Comparison of ENCODE assay signal across 8 cellular contexts in the genomic region with DNA sequence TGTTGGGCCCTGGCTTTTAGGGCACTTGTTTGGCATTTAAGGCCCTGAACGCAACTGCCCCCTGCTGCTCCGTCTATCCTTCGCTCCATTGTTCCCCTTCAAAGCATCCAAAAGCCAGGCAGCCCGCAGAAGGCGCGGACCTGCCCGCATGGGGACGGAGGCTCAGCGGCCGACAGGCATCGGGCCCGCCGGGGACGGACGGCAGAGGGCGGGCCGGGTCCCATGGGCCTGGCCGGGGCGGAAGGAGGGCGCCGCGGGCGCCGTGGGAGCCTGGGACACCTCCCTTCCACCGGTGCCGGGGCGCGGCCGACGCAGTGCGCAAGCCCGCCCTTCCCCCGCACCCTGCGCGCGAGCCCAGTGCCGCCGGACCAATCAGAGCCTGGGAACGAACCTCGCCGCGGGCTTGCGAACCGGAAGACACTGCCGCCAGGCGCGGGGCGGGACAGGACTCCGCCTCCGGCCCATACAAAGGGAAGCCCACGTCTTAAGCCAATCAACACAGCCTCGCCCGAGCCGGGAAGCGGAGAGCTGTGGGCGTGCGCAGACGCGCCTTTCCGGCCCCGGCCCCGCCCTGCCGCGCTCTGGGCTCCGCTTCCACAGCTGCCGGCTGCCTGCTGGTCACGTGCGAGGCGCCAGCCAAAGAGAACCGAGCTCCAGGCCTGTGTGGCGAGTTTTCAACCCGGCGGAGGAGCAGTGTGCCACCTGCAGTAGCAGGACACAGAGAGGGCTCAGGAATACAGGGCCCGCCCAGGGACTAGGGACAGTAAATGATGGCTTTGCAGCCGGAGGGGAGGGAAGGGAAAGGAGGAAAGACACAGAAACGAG. TPM values are rescaled to one million over a fixed set of nuclear protein-coding genes. Genes with fewer than 3 reads are reported as not detected.
A peak's percentile ranks its signal among the peaks of the same experiment; 100 is the strongest.
DNase-seq lines count a peak whose midpoint lies in the region; ATAC-seq, FAIRE-seq and TF ChIP-seq lines count a peak whose summit lies in the region.

No MANE protein-coding gene starts in this region.

- no peak overlapping the region for H2AFZ ChIP-seq in OCI-LY1 (ENCODE audit: low read length)
- H2AFZ ChIP-seq in endothelial cell of umbilical vein (ENCODE audit: low read depth, low read length) = no peak overlapping the region

- dilution Hi-C loops in endothelial cell of umbilical vein (cut with MboI; ENCODE audit: extremely low pct_ligation_motif_present, low sequenced_read_pairs) = no loop called here

- intact Hi-C loops in endothelial cell of umbilical vein (cut with micrococcal nuclease) = loop anchor here (1.0 kb wide), 3 partner anchors 19 to 164 kb away; a partner anchor contains a TSS

- H3K9ac ChIP-seq in OCI-LY1 (ENCODE audit: low read length) (peak overlapping the region; percentile 97), endothelial cell of umbilical vein (replicated peaks; ENCODE audit: extremely low read depth, insufficient read depth, low read length) (peak overlapping the region; percentile 96)

- H3K4me1 ChIP-seq in OCI-LY1 (ENCODE audit: insufficient read depth, low read length, severe bottlenecking) (peaks cover 55% of the 10 kb centered on the region), endothelial cell of umbilical vein (ENCODE audit: control insufficient read depth, extremely low read depth, insufficient read depth, low read length) (peaks cover 44% of the 10 kb centered on the region)

- TF ChIP-seq POLR2A in endothelial cell of umbilical vein (IDR thresholded peaks at IDR 0.05; ENCODE audit: low read depth, low read length) = no peak

- no peaks in the 10 kb centered on the region for H3K79me2 ChIP-seq in OCI-LY1 (ENCODE audit: insufficient read depth, low read length)
- H3K79me2 ChIP-seq in endothelial cell of umbilical vein (ENCODE audit: control insufficient read depth, insufficient read depth, low read length) = peaks cover 18% of the 10 kb centered on the region

- ATAC-seq in GM21526 (IDR thresholded peaks at IDR 0.05; ENCODE audit: low FRiP score, unreplicated experiment) = peak; percentile 81

- peaks cover 31% of the 10 kb centered on the region; the same call in 1 of the 2 replicates for H3K36me3 ChIP-seq in OCI-LY1 (ENCODE audit: insufficient read depth, low read length)
- H3K36me3 ChIP-seq in endothelial cell of umbilical vein (ENCODE audit: control insufficient read depth in 2 of 2, extremely low read depth in 1 of 2, insufficient read depth in 2 of 2, low read length in 2 of 2) = peaks cover 0 to 14% of the 10 kb centered on the region in 2 experiments

- H3K9me3 ChIP-seq in OCI-LY1 (ENCODE audit: low read length) (no peaks in the 10 kb centered on the region), endothelial cell of umbilical vein (replicated peaks; ENCODE audit: control insufficient read depth, insufficient read depth, low read length) (no peaks in the 10 kb centered on the region)

- no peaks in the 10 kb centered on the region for H3F3A ChIP-seq in OCI-LY1 (ENCODE audit: insufficient read depth, low read length)

- H3K4me2 ChIP-seq in OCI-LY1 (ENCODE audit: low read length) = peak overlapping the region; percentile 95
- H3K4me2 ChIP-seq in endothelial cell of umbilical vein (ENCODE audit: insufficient read depth, low read length) = peak overlapping the region; percentile 77

- DNase-seq in DMS 273 treated with DMSO at 0.1 percent for 48 hours (lab: John Stamatoyannopoulos, UW) = peak; percentile 99
- peak; percentile 97 for DNase-seq in HuH-7 (ENCODE audit: low spot score)
- DNase-seq in activated T-cell treated with anti-CD3 and anti-CD28 coated beads for 1 hour (ENCODE audit: low read depth) = peak; percentile 81
- DNase-seq in endothelial cell of umbilical vein (ENCODE audit: low read depth, low spot score) = peak; percentile 98
- DNase-seq in midbrain (lab: John Stamatoyannopoulos, UW) = peak; percentile 94
- peak; percentile 90 to 94 for DNase-seq in stimulated activated CD8-positive, alpha-beta memory T cell treated with anti-CD3 and anti-CD28 coated beads, Interleukin-15, amount 100 ng/mL, for 48 hours (ENCODE audit: low read depth in 2 of 2)

- H3K9me1 ChIP-seq in endothelial cell of umbilical vein (replicated peaks; ENCODE audit: control insufficient read depth, extremely low read depth, insufficient read depth, low read length) = no peaks in the 10 kb centered on the region

- no TSS peak for BruUV-seq in endothelial cell of umbilical vein (replicated peaks; lab: Mats Ljungman, UMichigan)

- CTCF ChIA-PET in endothelial cell of umbilical vein (lab: Charles Lee) = interaction anchor here (1.6 to 9.0 kb wide), 2 partner anchors 12 to 20 kb away, joined by 3 to 253 read pairs; a partner anchor contains a TSS

- H3K4me3 ChIP-seq in OCI-LY1 (ENCODE audit: low read depth, low read length, poor library complexity, severe bottlenecking) (peak overlapping the region; percentile 95), endothelial cell of umbilical vein (replicated peaks in 1 of 3; ENCODE audit: insufficient read depth in 1 of 3, low read depth in 1 of 3, low read length in 3 of 3) (peak overlapping the region in 2 of 3 experiments; percentile 44 to 49)

- H3K27ac ChIP-seq in OCI-LY1 (ENCODE audit: low read depth, low read length, poor library complexity, severe bottlenecking) (peak overlapping the region; percentile 100), endothelial cell of umbilical vein (ENCODE audit: insufficient read depth, low read depth, low read length) (peak overlapping the region; percentile 100)

- H3K9me2 ChIP-seq in OCI-LY1 (ENCODE audit: low read depth, low read length) = no peaks in the 10 kb centered on the region

- POLR2A ChIA-PET in endothelial cell of umbilical vein (lab: Charles Lee) = interaction anchor here (0.6 to 1.6 kb wide), 3 partner anchors 19 to 441 kb away, joined by 3 to 5 read pairs (median 4); no protein-coding TSS in a partner anchor

- TF ChIP-seq CTCF in OCI-LY1 (IDR thresholded peaks at IDR 0.05; ENCODE audit: low read length) = peak; percentile 9; the same call in 1 of the 2 replicates
- no peak for TF ChIP-seq CTCF in endothelial cell of umbilical vein (IDR thresholded peaks at IDR 0.05; ENCODE audit: extremely low read depth in 1 of 2, insufficient read depth in 1 of 2, low read depth in 1 of 2, low read length in 2 of 2)

- peak; percentile 100 for FAIRE-seq in endothelial cell of umbilical vein (lab: Jason Lieb, UNC)

- H4K20me1 ChIP-seq in OCI-LY1 (ENCODE audit: insufficient read depth, low read length) = no peaks in the 10 kb centered on the region
- no peaks in the 10 kb centered on the region for H4K20me1 ChIP-seq in endothelial cell of umbilical vein (replicated peaks; ENCODE audit: control insufficient read depth, extremely low read depth, insufficient read depth, low read length)

- H3K27me3 ChIP-seq in OCI-LY1 (ENCODE audit: insufficient read depth, low read length) = no peaks in the 10 kb centered on the region
- no peaks in the 10 kb centered on the region for H3K27me3 ChIP-seq in endothelial cell of umbilical vein (ENCODE audit: control insufficient read depth in 2 of 2, insufficient read depth in 2 of 2, low read length in 2 of 2)

RNA-seq across cellular contexts. Expression of a gene that starts 2.1 kb away (rescaled TPM):
- total RNA-seq in endothelial cell of umbilical vein = 31.9 and 33.3 TPM in 2 replicates
- polyA plus RNA-seq in endothelial cell of umbilical vein = 20.9 and 24.5 TPM in 2 replicates
- 8.0 and 11.2 TPM in 2 replicates for polyA plus RNA-seq in endothelial cell of umbilical vein (2011; cell fraction: cytosol; rRNA removed)
- polyA plus RNA-seq in endothelial cell of umbilical vein (2011; cell fraction: nucleus; rRNA removed) = 100 and 121 TPM in 2 replicates
- polyA plus RNA-seq in endothelial cell of umbilical vein (2012) = 8.5 and 13.1 TPM in 2 replicates
- 9.0 and 20.8 TPM in 2 replicates for polyA minus RNA-seq in endothelial cell of umbilical vein
- not detected for polyA minus RNA-seq in endothelial cell of umbilical vein (2011; cell fraction: cytosol; rRNA and poly(A)+ RNA removed)
- 24.9 and 33.5 TPM in 2 replicates for polyA minus RNA-seq in endothelial cell of umbilical vein (2011; cell fraction: nucleus; rRNA and poly(A)+ RNA removed)

RNA-seq across cellular contexts. Expression of a gene that starts 6.7 kb away (rescaled TPM):
- 143 and 144 TPM in 2 replicates for total RNA-seq in endothelial cell of umbilical vein
- polyA plus RNA-seq in endothelial cell of umbilical vein = 141 and 169 TPM in 2 replicates
- 183 and 186 TPM in 2 replicates for polyA plus RNA-seq in endothelial cell of umbilical vein (2011; cell fraction: cytosol; rRNA removed)
- 181 and 188 TPM in 2 replicates for polyA plus RNA-seq in endothelial cell of umbilical vein (2011; cell fraction: nucleus; rRNA removed)
- polyA plus RNA-seq in endothelial cell of umbilical vein (2012) = 142 and 148 TPM in 2 replicates
- polyA minus RNA-seq in endothelial cell of umbilical vein = 53.2 and 57.4 TPM in 2 replicates
- 62.0 TPM for polyA minus RNA-seq in endothelial cell of umbilical vein (2011; cell fraction: cytosol; rRNA and poly(A)+ RNA removed)
- polyA minus RNA-seq in endothelial cell of umbilical vein (2011; cell fraction: nucleus; rRNA and poly(A)+ RNA removed) = 30.4 and 32.5 TPM in 2 replicates

RNA-seq across cellular contexts. Expression of a gene that starts 16.3 kb away (rescaled TPM):
- 6.2 and 8.0 TPM in 2 replicates for total RNA-seq in endothelial cell of umbilical vein
- 16.0 and 16.2 TPM in 2 replicates for polyA plus RNA-seq in endothelial cell of umbilical vein
- 5.4 and 7.2 TPM in 2 replicates for polyA plus RNA-seq in endothelial cell of umbilical vein (2011; cell fraction: cytosol; rRNA removed)
- polyA plus RNA-seq in endothelial cell of umbilical vein (2011; cell fraction: nucleus; rRNA removed) = 18.0 and 23.3 TPM in 2 replicates
- 5.5 and 12.4 TPM in 2 replicates for polyA plus RNA-seq in endothelial cell of umbilical vein (2012)
- 5.5 and 13.2 TPM in 2 replicates for polyA minus RNA-seq in endothelial cell of umbilical vein
- not detected for polyA minus RNA-seq in endothelial cell of umbilical vein (2011; cell fraction: cytosol; rRNA and poly(A)+ RNA removed)
- polyA minus RNA-seq in endothelial cell of umbilical vein (2011; cell fraction: nucleus; rRNA and poly(A)+ RNA removed) = 5.1 and 5.9 TPM in 2 replicates

RNA-seq across cellular contexts. Expression of a gene that starts 23.7 kb away (rescaled TPM):
- not detected in 2 replicates for total RNA-seq in endothelial cell of umbilical vein
- not detected in 2 replicates for polyA plus RNA-seq in endothelial cell of umbilical vein
- polyA plus RNA-seq in endothelial cell of umbilical vein (2011; cell fraction: cytosol; rRNA removed) = not detected in 2 replicates
- not detected in 2 replicates for polyA plus RNA-seq in endothelial cell of umbilical vein (2011; cell fraction: nucleus; rRNA removed)
- not detected in 2 replicates for polyA plus RNA-seq in endothelial cell of umbilical vein (2012)
- polyA minus RNA-seq in endothelial cell of umbilical vein = not detected in 2 replicates
- not detected for polyA minus RNA-seq in endothelial cell of umbilical vein (2011; cell fraction: cytosol; rRNA and poly(A)+ RNA removed)
- not detected in 2 replicates for polyA minus RNA-seq in endothelial cell of umbilical vein (2011; cell fraction: nucleus; rRNA and poly(A)+ RNA removed)

RNA-seq across cellular contexts. Expression of a gene that starts 42.2 kb away (rescaled TPM):
- not detected in 2 replicates for total RNA-seq in endothelial cell of umbilical vein
- 0.01 and 0.02 TPM in 2 replicates for polyA plus RNA-seq in endothelial cell of umbilical vein
- 0.07 and 0.08 TPM in 2 replicates for polyA plus RNA-seq in endothelial cell of umbilical vein (2011; cell fraction: cytosol; rRNA removed)
- polyA plus RNA-seq in endothelial cell of umbilical vein (2011; cell fraction: nucleus; rRNA removed) = 0.08 TPM in 1 of 2 replicates, not detected in the other
- polyA plus RNA-seq in endothelial cell of umbilical vein (2012) = 0.14 and 0.16 TPM in 2 replicates
- 0.11 TPM in 1 of 2 replicates, not detected in the other for polyA minus RNA-seq in endothelial cell of umbilical vein
- polyA minus RNA-seq in endothelial cell of umbilical vein (2011; cell fraction: cytosol; rRNA and poly(A)+ RNA removed) = 100 TPM
- 0.10 and 0.43 TPM in 2 replicates for polyA minus RNA-seq in endothelial cell of umbilical vein (2011; cell fraction: nucleus; rRNA and poly(A)+ RNA removed)

Comparison
In these comparisons a context has a peak if more than half of its experiments do, and no peak if none do; other contexts are left out.
1. Peak in every context shown above with its lines: DNase-seq, ATAC-seq, H3K4me3 ChIP-seq and H3K27ac ChIP-seq.